In the genomic region with DNA sequence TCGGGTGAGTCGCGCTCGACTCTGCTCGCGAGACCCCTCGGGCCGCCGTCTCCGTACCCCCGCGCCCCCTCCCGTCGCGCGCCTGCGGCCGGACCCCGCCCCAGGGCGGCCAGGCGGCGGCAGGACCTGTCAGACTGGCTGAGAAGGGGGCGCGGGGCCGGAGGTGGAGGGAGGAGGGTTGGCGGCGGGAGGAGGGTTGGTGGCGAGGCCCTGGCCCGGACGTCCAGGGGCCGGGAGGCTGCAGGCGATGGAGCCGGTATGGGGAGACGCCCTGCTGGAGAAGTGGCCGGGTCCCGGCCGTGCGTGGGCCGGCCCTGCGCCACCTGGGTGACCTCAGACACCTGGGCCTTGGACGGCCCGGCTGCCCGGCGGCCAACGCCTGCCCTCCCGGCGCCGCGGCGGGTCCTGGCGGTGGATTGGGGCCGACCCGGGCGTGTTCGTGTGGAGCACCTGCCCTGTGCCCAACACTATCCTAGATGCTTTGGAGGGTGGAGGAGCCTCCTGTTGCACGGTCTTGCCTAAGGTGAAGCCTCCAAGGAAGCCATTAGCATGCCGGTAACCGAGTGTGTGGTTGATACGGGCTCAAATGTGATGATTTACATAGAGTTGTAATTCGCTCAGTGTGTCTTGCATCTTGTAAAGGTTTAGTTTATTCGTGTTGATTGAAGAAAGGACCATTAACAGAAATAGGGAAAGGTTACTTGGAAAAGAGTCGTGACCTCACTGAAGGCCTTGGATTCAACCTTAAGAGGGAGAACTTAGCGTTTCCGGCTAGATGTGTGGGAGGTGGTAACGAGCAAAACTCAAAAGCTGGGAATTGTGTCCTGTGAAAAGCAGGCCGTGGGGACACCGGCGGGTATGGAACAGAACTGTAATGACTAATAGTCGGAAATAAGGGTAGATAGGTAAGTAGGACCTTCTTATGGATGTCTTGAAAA, we compare ENCODE assay signal across 7 cellular contexts. TPM values are rescaled to one million over a fixed set of nuclear protein-coding genes. Genes with fewer than 3 reads are reported as not detected.
DNase-seq lines count a peak whose midpoint lies in the region; ATAC-seq and TF ChIP-seq lines count a peak whose summit lies in the region.

No MANE protein-coding gene starts in this region.

- H3K4me3 Mint-ChIP-seq in MCF 10A (ENCODE audit: unreplicated experiment), result peak overlapping the region; percentile 80
- peak overlapping the region; percentile 88 to 94 for H3K4me3 Mint-ChIP-seq in stimulated activated naive B cell treated with anti-CD40 and anti-IgM and Interleukin-4, amounts not matched to agents 10 μg/mL and 1 μg/mL and 100 μg/mL, for 72 hours

- H3K27me3 Mint-ChIP-seq in MCF 10A (ENCODE audit: insufficient read depth, unreplicated experiment), result no peaks in the 10 kb centered on the region
- no peaks in the 10 kb centered on the region for H3K27me3 Mint-ChIP-seq in stimulated activated naive B cell treated with anti-CD40 and anti-IgM and Interleukin-4, amounts not matched to agents 10 μg/mL and 1 μg/mL and 100 μg/mL, for 72 hours

- POLR2A ChIA-PET in MCF 10A (lab: Yijun Ruan, JAX), result interaction anchor here (0.6 to 5.3 kb wide), 35 partner anchors 8 to 724 kb away, joined by 3 to 250 read pairs (median 7); partner anchors contain the start of genes MYL12A, SMCHD1 and TGIF1

- peak in 1 of 2 experiments; percentile 20 for DNase-seq in SJCRH30
- DNase-seq in MCF 10A (ENCODE audit: unreplicated experiment), result no peak
- DNase-seq in kidney tubule cell (ENCODE audit: low spot score), result peak; percentile 67
- peak; percentile 15 for DNase-seq in stimulated activated naive B cell treated with anti-CD40 and anti-IgM and Interleukin-4, amounts not matched to agents 10 μg/mL and 1 μg/mL and 100 μg/mL, for 72 hours
- DNase-seq in AG08396 (ENCODE audit: low spot score), result no peak

- H3K4me1 Mint-ChIP-seq in MCF 10A (ENCODE audit: insufficient read depth, unreplicated experiment), result peaks cover 49% of the 10 kb centered on the region
- H3K4me1 Mint-ChIP-seq in stimulated activated naive B cell treated with anti-CD40 and anti-IgM and Interleukin-4, amounts not matched to agents 10 μg/mL and 1 μg/mL and 100 μg/mL, for 72 hours, result peaks cover 52 to 79% of the 10 kb centered on the region in 2 donors

- no peak for TF ChIP-seq CTCF in MCF 10A (IDR thresholded peaks at IDR 0.05; ENCODE audit: unreplicated experiment)

- no peaks in the 10 kb centered on the region for H3K9me3 Mint-ChIP-seq in MCF 10A (ENCODE audit: unreplicated experiment)
- H3K9me3 Mint-ChIP-seq in stimulated activated naive B cell treated with anti-CD40 and anti-IgM and Interleukin-4, amounts not matched to agents 10 μg/mL and 1 μg/mL and 100 μg/mL, for 72 hours, result no peaks in the 10 kb centered on the region

- peaks cover 21% of the 10 kb centered on the region for H3K36me3 Mint-ChIP-seq in MCF 10A (ENCODE audit: insufficient read depth, unreplicated experiment)
- H3K36me3 Mint-ChIP-seq in stimulated activated naive B cell treated with anti-CD40 and anti-IgM and Interleukin-4, amounts not matched to agents 10 μg/mL and 1 μg/mL and 100 μg/mL, for 72 hours, result peaks cover 12 to 25% of the 10 kb centered on the region in 2 donors

- ATAC-seq in GM18909 (IDR thresholded peaks at IDR 0.05; ENCODE audit: poor library complexity, unreplicated experiment), result peak; percentile 45
- peak; percentile 41 for ATAC-seq in HG02970 (IDR thresholded peaks at IDR 0.05; ENCODE audit: low FRiP score, unreplicated experiment)
- peak; percentile 33 to 42 for ATAC-seq in stimulated activated naive B cell treated with anti-CD40 and anti-IgM and Interleukin-4, amounts not matched to agents 10 μg/mL and 1 μg/mL and 100 μg/mL, for 72 hours (replicated peaks)

- intact Hi-C loops in MCF 10A (cut with micrococcal nuclease), result loop anchor here (5.0 kb wide), 1 partner anchor 330 kb away; no protein-coding TSS in a partner anchor

- H3K27ac Mint-ChIP-seq in MCF 10A (ENCODE audit: low read depth, unreplicated experiment), result peak overlapping the region; percentile 82
- peak overlapping the region; percentile 99 for H3K27ac Mint-ChIP-seq in stimulated activated naive B cell treated with anti-CD40 and anti-IgM and Interleukin-4, amounts not matched to agents 10 μg/mL and 1 μg/mL and 100 μg/mL, for 72 hours

- H3K4me3 ChIP-seq in SJCRH30, result peak overlapping the region; percentile 91

- peak overlapping the region; percentile 99 for H3K27ac ChIP-seq in SJCRH30

- TSS peak; percentile 42 for BruUV-seq in MCF 10A (replicated peaks; lab: Mats Ljungman, UMichigan)

- H3K9me3 ChIP-seq in SJCRH30 (replicated peaks), result no peaks in the 10 kb centered on the region

- H3K27me3 ChIP-seq in SJCRH30, result no peaks in the 10 kb centered on the region

- peaks cover 4% of the 10 kb centered on the region; the same call in 1 of the 2 replicates for H3K4me1 ChIP-seq in SJCRH30

- CTCF ChIA-PET in MCF 10A (lab: Yijun Ruan, JAX), result interaction anchor here (1.3 kb wide), 1 partner anchor 323 kb away, joined by 4 read pairs; no protein-coding TSS in a partner anchor

- H3K36me3 ChIP-seq in SJCRH30, result peaks cover 10% of the 10 kb centered on the region

RNA-seq across cellular contexts. Expression of gene MYL12B, which starts 0.6 kb away (rescaled TPM):
- total RNA-seq in SJCRH30 (2014; rRNA removed; shearing (Covaris generic)), result 106 and 118 TPM in 2 replicates
- 175 and 229 TPM in 2 replicates for total RNA-seq in MCF 10A (2022)

RNA-seq across cellular contexts. Expression of gene MYL12A, which starts 14.9 kb away (rescaled TPM):
- 207 and 234 TPM in 2 replicates for total RNA-seq in SJCRH30 (2014; rRNA removed; shearing (Covaris generic))
- total RNA-seq in MCF 10A (2022), result 286 and 332 TPM in 2 replicates

RNA-seq across cellular contexts. Expression of gene MYOM1, which starts 42.7 kb away (rescaled TPM):
- total RNA-seq in SJCRH30 (2014; rRNA removed; shearing (Covaris generic)), result 0.06 and 0.23 TPM in 2 replicates
- 0.21 and 0.88 TPM in 2 replicates for total RNA-seq in MCF 10A (2022)

Comparison
In these comparisons a context has a peak if more than half of its experiments do, and no peak if none do; other contexts are left out.
1. DNase-seq: peak in kidney tubule cell (single experiment) and stimulated activated naive B cell treated with anti-CD40 and anti-IgM and Interleukin-4, amounts not matched to agents 10 μg/mL and 1 μg/mL and 100 μg/mL, for 72 hours (single experiment); none in MCF 10A (single experiment) and AG08396 (single experiment).
2. Peak in every context shown above with its lines, with median percentiles within 50 percentile points of each other: ATAC-seq.